ENCODE assay signal across 8 cellular contexts in the genomic region with DNA sequence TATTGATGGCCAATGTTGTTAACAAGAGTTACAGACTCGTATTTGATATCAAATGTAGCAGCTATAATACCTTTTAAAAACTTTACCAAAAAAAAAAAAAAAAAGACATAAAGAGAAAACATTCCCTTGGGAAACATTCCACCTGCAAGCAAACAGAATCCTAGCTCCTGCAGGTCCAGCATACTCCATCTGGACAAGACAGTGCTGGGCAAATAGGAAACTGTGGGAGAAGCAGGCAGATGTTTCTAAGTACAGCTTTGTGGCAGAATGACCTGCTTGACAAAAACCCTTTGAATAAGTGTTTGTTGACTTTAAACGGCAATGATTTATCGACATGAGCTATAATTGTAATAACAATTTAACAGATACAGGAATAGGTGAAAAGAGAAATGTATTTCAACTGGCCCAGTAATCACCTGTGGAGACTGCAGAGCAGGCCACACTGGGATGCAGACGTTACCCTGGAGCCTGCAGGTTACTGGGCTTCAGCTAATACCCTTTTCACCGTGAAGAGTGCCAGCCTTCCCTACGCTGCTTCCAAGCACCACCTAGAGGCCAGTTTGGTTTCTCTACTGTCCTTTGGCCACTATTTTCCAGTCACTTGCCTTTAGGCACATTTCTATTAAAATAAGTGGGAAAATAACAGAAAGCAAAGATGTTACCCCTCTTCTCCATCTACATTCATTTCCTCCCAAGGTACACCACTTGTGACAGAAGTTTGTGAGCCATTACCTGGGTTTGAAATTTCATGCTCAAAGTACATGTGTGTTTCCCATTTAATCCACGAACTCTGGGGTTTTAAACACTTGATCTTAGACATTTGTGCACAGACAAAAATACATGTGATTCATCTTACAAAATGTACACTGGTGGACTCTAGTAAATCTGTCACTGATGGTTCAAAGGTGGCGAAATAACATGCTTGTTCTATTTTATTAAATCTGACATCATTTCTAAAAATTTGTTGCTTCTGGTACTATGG.
DNase-seq lines count a peak whose midpoint lies in the region; ATAC-seq and TF ChIP-seq lines count a peak whose summit lies in the region.

No MANE protein-coding gene starts in this region.

- H3K4me3 ChIP-seq in Caco-2 (ENCODE audit: low read depth, low read length) = no peak overlapping the region

- no TSS peak for BruUV-seq in Caco-2 (replicated peaks; lab: Mats Ljungman, UMichigan)

- H3K27me3 Mint-ChIP-seq in Caco-2 (ENCODE audit: insufficient read depth, unreplicated experiment) = no peaks in the 10 kb centered on the region
- no peaks in the 10 kb centered on the region for H3K27me3 Mint-ChIP-seq in stimulated activated naive CD8-positive, alpha-beta T cell treated with anti-CD3 and anti-CD28 coated beads, Interleukin-15, amount 100 ng/mL, for 72 hours

- no peaks in the 10 kb centered on the region for H3K27me3 ChIP-seq in Caco-2 (replicated peaks; ENCODE audit: control insufficient read depth, insufficient read depth, low read length)

- H3K27ac Mint-ChIP-seq in Caco-2 (ENCODE audit: unreplicated experiment) = no peak overlapping the region
- H3K27ac Mint-ChIP-seq in stimulated activated naive CD8-positive, alpha-beta T cell treated with anti-CD3 and anti-CD28 coated beads, Interleukin-15, amount 100 ng/mL, for 72 hours = no peak overlapping the region

- CTCF ChIA-PET in Caco-2 (lab: Charles Lee) = interaction anchor here (0.6 to 1.3 kb wide), 7 partner anchors 17 to 276 kb away, joined by 3 to 10 read pairs (median 4); no protein-coding TSS in a partner anchor

- intact Hi-C loops in Caco-2 (cut with micrococcal nuclease; ENCODE audit: unreplicated experiment) = loop anchor here (1.0 to 10.0 kb wide), 4 partner anchors 138 to 277 kb away; no protein-coding TSS in a partner anchor

- no peak overlapping the region for H3K4me3 Mint-ChIP-seq in Caco-2 (ENCODE audit: unreplicated experiment)
- H3K4me3 Mint-ChIP-seq in stimulated activated naive CD8-positive, alpha-beta T cell treated with anti-CD3 and anti-CD28 coated beads, Interleukin-15, amount 100 ng/mL, for 72 hours = no peak overlapping the region

- in situ Hi-C loops in SK-MEL-5 (cut with HindIII; ENCODE audit: low pct_unique_long_range_greater_than_20kb, low sequenced_read_pairs) = no loop called here

- H3K4me1 Mint-ChIP-seq in Caco-2 (ENCODE audit: low read depth, unreplicated experiment) = no peaks in the 10 kb centered on the region
- peaks cover 23% of the 10 kb centered on the region for H3K4me1 Mint-ChIP-seq in stimulated activated naive CD8-positive, alpha-beta T cell treated with anti-CD3 and anti-CD28 coated beads, Interleukin-15, amount 100 ng/mL, for 72 hours

- TF ChIP-seq CTCF in Caco-2 (IDR thresholded peaks at IDR 0.05; ENCODE audit: insufficient read depth in 1 of 2, low read depth in 1 of 2, low read length in 1 of 2, severe bottlenecking in 1 of 2, unreplicated experiment in 1 of 2) = peak in 1 of 2 experiments; percentile 63

- no peaks in the 10 kb centered on the region for H3K36me3 Mint-ChIP-seq in Caco-2 (ENCODE audit: insufficient read depth, unreplicated experiment)

- no peaks in the 10 kb centered on the region for H3K9me3 ChIP-seq in Caco-2

- ATAC-seq in GM19463 (IDR thresholded peaks at IDR 0.05; ENCODE audit: unreplicated experiment) = peak; percentile 75
- ATAC-seq in left lobe of liver = peak; percentile 100
- peak; percentile 66 for ATAC-seq in stimulated activated naive CD8-positive, alpha-beta T cell treated with anti-CD3 and anti-CD28 coated beads, Interleukin-15, amount 100 ng/mL, for 72 hours
- no peak for ATAC-seq in HG02970 (IDR thresholded peaks at IDR 0.05; ENCODE audit: low FRiP score, unreplicated experiment)

- H3K36me3 ChIP-seq in Caco-2 (ENCODE audit: control insufficient read depth, insufficient read depth, low read length) = no peaks in the 10 kb centered on the region

- DNase-seq in Caco-2 (peak; percentile 33 to 48), NCI-H1092 (lab: John Stamatoyannopoulos, UW) (peak; percentile 96), SK-MEL-5 (ENCODE audit: low read depth, low spot score) (peak; percentile 72), cerebellar nuclear complex (lab: John Stamatoyannopoulos, UW) (peak; percentile 29 to 51), left lobe of liver (ENCODE audit: low spot score) (peak; percentile 69)
- DNase-seq in stimulated activated naive CD8-positive, alpha-beta T cell treated with anti-CD3 and anti-CD28 coated beads, Interleukin-15, amount 100 ng/mL, for 72 hours = peak; percentile 20 to 22

- no peaks in the 10 kb centered on the region for H3K4me1 ChIP-seq in Caco-2

- H3K9me3 Mint-ChIP-seq in Caco-2 (ENCODE audit: unreplicated experiment) = peaks cover 2% of the 10 kb centered on the region
- peaks cover 5 to 10% of the 10 kb centered on the region in 2 donors for H3K9me3 Mint-ChIP-seq in stimulated activated naive CD8-positive, alpha-beta T cell treated with anti-CD3 and anti-CD28 coated beads, Interleukin-15, amount 100 ng/mL, for 72 hours

- POLR2A ChIA-PET in Caco-2 (lab: Charles Lee) = no interaction called here

Comparison
In these comparisons a context has a peak if more than half of its experiments do, and no peak if none do; other contexts are left out.
1. DNase-seq: peak in every context shown above with its lines; median percentile 96 in NCI-H1092; 72 in SK-MEL-5; 69 in left lobe of liver; 40 in Caco-2; 40 in cerebellar nuclear complex; 21 in stimulated activated naive CD8-positive, alpha-beta T cell treated with anti-CD3 and anti-CD28 coated beads, Interleukin-15, amount 100 ng/mL, for 72 hours.